Comparison of ENCODE assay signal across 8 cellular contexts in the genomic region with DNA sequence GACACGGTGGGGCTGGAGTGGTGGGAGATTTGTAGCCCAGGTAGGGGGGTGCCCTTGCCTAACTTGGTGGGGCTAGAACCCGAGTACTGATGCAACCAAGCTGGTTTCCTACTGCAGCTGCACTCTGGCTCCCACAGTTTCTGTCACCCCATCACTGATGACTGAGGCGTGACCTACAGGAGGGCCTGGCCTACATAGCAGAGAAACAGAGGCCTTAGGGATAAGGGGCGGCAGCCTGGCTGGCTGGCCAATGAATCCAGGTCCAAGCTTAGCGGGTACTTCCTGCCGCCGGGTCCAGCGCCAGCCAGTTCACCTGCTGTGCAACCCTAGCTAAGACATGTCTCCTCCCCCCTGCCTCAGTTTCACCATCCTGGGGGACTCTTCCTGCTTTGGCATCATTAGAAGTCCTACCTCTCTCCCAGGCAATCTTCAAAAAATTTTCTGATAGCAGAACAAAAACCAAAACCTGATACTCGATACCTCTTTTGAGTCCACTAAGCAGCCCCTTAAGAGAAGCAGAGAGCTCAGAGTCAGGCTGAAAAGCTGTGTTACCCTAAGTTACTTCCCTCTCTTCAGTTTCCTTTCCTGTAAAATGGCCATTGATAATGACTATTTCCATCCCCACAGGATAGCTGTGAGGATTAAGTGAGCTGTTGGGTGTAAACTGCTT. TPM values are rescaled to one million over a fixed set of nuclear protein-coding genes. Genes with fewer than 3 reads are reported as not detected.
A peak's percentile ranks its signal among the peaks of the same experiment; 100 is the strongest.
DNase-seq lines count a peak whose midpoint lies in the region; ATAC-seq and TF ChIP-seq lines count a peak whose summit lies in the region.

No MANE protein-coding gene starts in this region.

- ATAC-seq in HG03097 (IDR thresholded peaks at IDR 0.05; ENCODE audit: low FRiP score, unreplicated experiment), result peak; percentile 34
- ATAC-seq in stimulated activated effector memory CD8-positive, alpha-beta T cell treated with anti-CD3 and anti-CD28 coated beads, Interleukin-12 subunit alpha, Interleukin-12 subunit beta, amount 100 ng/mL, for 72 hours, result no peak

- TF ChIP-seq CTCF in MCF 10A (IDR thresholded peaks at IDR 0.05; ENCODE audit: unreplicated experiment), result no peak

- DNase-seq in DMS79 treated with DMSO at 0.1 percent for 48 hours (lab: John Stamatoyannopoulos, UW) (peak; percentile 41), DMS79 (lab: John Stamatoyannopoulos, UW) (no peak), MCF 10A (ENCODE audit: unreplicated experiment) (no peak), EL (no peak), Kasumi-1 (lab: John Stamatoyannopoulos, UW) (no peak), NCI-H69 (lab: John Stamatoyannopoulos, UW) (no peak)
- no peak for DNase-seq in stimulated activated effector memory CD8-positive, alpha-beta T cell treated with anti-CD3 and anti-CD28 coated beads, Interleukin-12 subunit alpha, Interleukin-12 subunit beta, amount 100 ng/mL, for 72 hours (ENCODE audit: low spot score in 2 of 2)

- no TSS peak for BruUV-seq in MCF 10A (replicated peaks; lab: Mats Ljungman, UMichigan)

- H3K4me3 Mint-ChIP-seq in MCF 10A (ENCODE audit: unreplicated experiment), result peak overlapping the region; percentile 48
- H3K4me3 Mint-ChIP-seq in stimulated activated effector memory CD8-positive, alpha-beta T cell treated with anti-CD3 and anti-CD28 coated beads, Interleukin-12 subunit alpha, Interleukin-12 subunit beta, amount 100 ng/mL, for 72 hours, result peak overlapping the region; percentile 41

- H3K36me3 Mint-ChIP-seq in MCF 10A (ENCODE audit: insufficient read depth, unreplicated experiment), result peaks cover 7% of the 10 kb centered on the region
- peaks cover 17% of the 10 kb centered on the region for H3K36me3 Mint-ChIP-seq in stimulated activated effector memory CD8-positive, alpha-beta T cell treated with anti-CD3 and anti-CD28 coated beads, Interleukin-12 subunit alpha, Interleukin-12 subunit beta, amount 100 ng/mL, for 72 hours

- H3K4me1 Mint-ChIP-seq in MCF 10A (ENCODE audit: insufficient read depth, unreplicated experiment), result peaks cover 42% of the 10 kb centered on the region
- peaks cover 55% of the 10 kb centered on the region for H3K4me1 Mint-ChIP-seq in stimulated activated effector memory CD8-positive, alpha-beta T cell treated with anti-CD3 and anti-CD28 coated beads, Interleukin-12 subunit alpha, Interleukin-12 subunit beta, amount 100 ng/mL, for 72 hours

- intact Hi-C loops in MCF 10A (cut with micrococcal nuclease), result loop anchor here (1.0 kb wide), 1 partner anchor 15 kb away; no protein-coding TSS in a partner anchor

- H3K9me3 Mint-ChIP-seq in MCF 10A (ENCODE audit: unreplicated experiment), result no peaks in the 10 kb centered on the region
- H3K9me3 Mint-ChIP-seq in stimulated activated effector memory CD8-positive, alpha-beta T cell treated with anti-CD3 and anti-CD28 coated beads, Interleukin-12 subunit alpha, Interleukin-12 subunit beta, amount 100 ng/mL, for 72 hours, result no peaks in the 10 kb centered on the region

- POLR2A ChIA-PET in MCF 10A (lab: Yijun Ruan, JAX), result interaction anchor here (0.7 to 13.0 kb wide), 16 partner anchors 11 to 341 kb away, joined by 3 to 255 read pairs (median 4); a partner anchor contains a TSS

- CTCF ChIA-PET in MCF 10A (lab: Yijun Ruan, JAX), result interaction anchor here (0.9 to 5.5 kb wide), 5 partner anchors 9 to 620 kb away, joined by 3 to 71 read pairs (median 6); no protein-coding TSS in a partner anchor

- peak overlapping the region; percentile 92 for H3K27ac Mint-ChIP-seq in MCF 10A (ENCODE audit: low read depth, unreplicated experiment)
- H3K27ac Mint-ChIP-seq in stimulated activated effector memory CD8-positive, alpha-beta T cell treated with anti-CD3 and anti-CD28 coated beads, Interleukin-12 subunit alpha, Interleukin-12 subunit beta, amount 100 ng/mL, for 72 hours, result peak overlapping the region; percentile 68

- no peaks in the 10 kb centered on the region for H3K27me3 Mint-ChIP-seq in MCF 10A (ENCODE audit: insufficient read depth, unreplicated experiment)

RNA-seq across cellular contexts. Expression of a gene that starts 27.3 kb away (rescaled TPM):
- 38.0 and 41.3 TPM in 2 replicates for total RNA-seq in MCF 10A (2022)

RNA-seq across cellular contexts. Expression of a gene that starts 44.7 kb away (rescaled TPM):
- 286 and 390 TPM in 2 replicates for total RNA-seq in MCF 10A (2022)
